ENCODE assay signal across 8 cellular contexts in the genomic region with DNA sequence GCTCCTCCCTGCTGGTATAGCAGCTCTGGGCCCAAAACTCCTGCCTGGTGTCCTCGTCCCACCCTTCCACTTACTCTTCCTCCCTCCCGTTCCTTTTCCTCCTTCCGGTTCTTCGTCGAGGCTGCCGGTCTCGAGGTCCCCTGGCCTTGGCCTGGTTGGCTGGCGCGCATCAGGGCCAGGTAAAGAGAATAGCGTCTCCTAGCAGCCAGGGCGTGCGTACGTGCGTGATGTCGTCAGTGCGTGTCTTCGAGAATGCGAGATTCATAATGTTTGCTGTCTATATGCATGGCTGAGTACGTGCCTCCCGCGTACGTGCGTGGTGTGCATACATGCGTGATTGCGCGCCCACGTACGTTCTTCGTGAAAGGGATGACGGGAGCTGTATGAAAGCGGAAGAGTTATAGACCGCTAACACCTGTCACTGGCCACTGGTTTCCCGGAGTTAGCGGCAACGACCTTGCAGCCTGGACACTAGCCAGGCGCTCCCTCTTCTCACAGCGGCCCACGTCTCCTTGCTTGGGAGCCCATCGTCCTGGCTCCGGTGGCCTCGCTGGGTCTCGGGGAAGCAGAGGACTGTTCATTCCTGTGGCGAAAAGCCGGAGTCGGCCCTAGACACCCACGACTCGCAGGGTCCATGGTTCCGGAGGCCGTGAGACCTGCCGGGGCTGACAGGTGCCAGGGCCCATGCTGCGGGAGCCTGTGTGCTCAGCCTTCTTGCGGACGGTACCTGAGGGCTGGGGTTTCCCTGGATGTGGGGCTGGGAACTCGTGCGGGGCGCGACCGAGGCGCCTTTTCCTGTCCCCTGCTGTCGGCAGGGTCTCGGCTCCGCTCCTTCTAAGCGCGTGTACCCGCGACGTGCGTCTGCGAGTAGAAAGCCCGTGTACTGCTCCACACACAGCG. TPM values are rescaled to one million over a fixed set of nuclear protein-coding genes. Genes with fewer than 3 reads are reported as not detected.
A peak's percentile ranks its signal among the peaks of the same experiment; 100 is the strongest.
DNase-seq lines count a peak whose midpoint lies in the region; ATAC-seq and TF ChIP-seq lines count a peak whose summit lies in the region.

A gene (plus strand): TSS at position 392 of the 900 bp plus-strand sequence. CDS start 4,619 bp downstream, outside the sequence.

- CTCF ChIA-PET in OCI-LY7 (lab: Charles Lee; ENCODE audit: unreplicated experiment): interaction anchor here (1.4 to 2.4 kb wide), 2 partner anchors 13 to 399 kb away, joined by 3 to 11 read pairs; no protein-coding TSS in a partner anchor

- H3K9me3 ChIP-seq in OCI-LY7 (ENCODE audit: low read length) (no peaks in the 10 kb centered on the region), mucosa of rectum (ENCODE audit: control insufficient read depth in 2 of 2, low read length in 2 of 2) (no peaks in the 10 kb centered on the region)

- H3K4me1 ChIP-seq in OCI-LY7 (ENCODE audit: insufficient read depth, low read length, poor library complexity, severe bottlenecking) (peaks cover 9% of the 10 kb centered on the region), mucosa of rectum (ENCODE audit: control insufficient read depth in 2 of 2, insufficient read depth in 2 of 2, low read length in 2 of 2) (peaks cover 4 to 7% of the 10 kb centered on the region in 2 donors)

- 0 out of 2 replicates have a peak, but pooled peaks cover 4% of the 10 kb centered on the region for H3K79me2 ChIP-seq in OCI-LY7 (ENCODE audit: insufficient read depth, low read depth, low read length)

- no peaks in the 10 kb centered on the region for H4K20me1 ChIP-seq in OCI-LY7 (ENCODE audit: insufficient read depth, low read length)

- H3K27ac ChIP-seq in OCI-LY7 (ENCODE audit: low read depth, low read length, poor library complexity, severe bottlenecking) (peak within 1 kb of the TSS; percentile 76), epithelial cell of prostate (peak within 1 kb of the TSS; percentile 79), mucosa of rectum (ENCODE audit: low read depth in 2 of 2, low read length in 2 of 2) (peak within 1 kb of the TSS; percentile 92 to 95)

- H3K9me2 ChIP-seq in OCI-LY7 (ENCODE audit: insufficient read depth, low read length): no peaks in the 10 kb centered on the region

- no peak for TF ChIP-seq CTCF in OCI-LY7 (conservative IDR thresholded peaks at IDR 0.05; ENCODE audit: low read length)

- H3K4me3 ChIP-seq in OCI-LY7 (ENCODE audit: low read depth, low read length, poor library complexity, severe bottlenecking) (peak within 1 kb of the TSS; percentile 97), mucosa of rectum (ENCODE audit: low read length in 2 of 2) (peak within 1 kb of the TSS; percentile 77 to 81)

- POLR2A ChIA-PET in OCI-LY7 (lab: Charles Lee): interaction anchor here (0.6 to 2.6 kb wide), 5 partner anchors 27 to 398 kb away, joined by 4 to 27 read pairs (median 5); a partner anchor contains a TSS

- H3K4me2 ChIP-seq in OCI-LY7 (ENCODE audit: low read length): peak within 1 kb of the TSS; percentile 95

- peak; percentile 78 for ATAC-seq in GM21528 (IDR thresholded peaks at IDR 0.05; ENCODE audit: low FRiP score, unreplicated experiment)

- peak within 1 kb of the TSS; percentile 76 to 88 for H3K9ac ChIP-seq in mucosa of rectum (ENCODE audit: low read depth in 1 of 2, low read length in 2 of 2)

- H3K27me3 ChIP-seq in mucosa of rectum (ENCODE audit: control insufficient read depth in 2 of 2, insufficient read depth in 2 of 2, low read length in 2 of 2): no peaks in the 10 kb centered on the region

- intact Hi-C loops in OCI-LY7 (cut with micrococcal nuclease; ENCODE audit: unreplicated experiment): no loop called here

- DNase-seq in DMS 273 (lab: John Stamatoyannopoulos, UW; ENCODE audit: unreplicated experiment) (peak; percentile 94), HuH-7.5 (ENCODE audit: low spot score) (peak; percentile 33), OCI-LY7 (ENCODE audit: low spot score) (peak; percentile 96), activated T-cell treated with anti-CD3 and anti-CD28 coated beads for 24 hours (ENCODE audit: low read depth) (peak; percentile 80), epithelial cell of prostate (ENCODE audit: low read depth, low spot score) (peak; percentile 76)
- DNase-seq in stimulated activated CD8-positive, alpha-beta memory T cell treated with anti-CD3 and anti-CD28 coated beads, Interleukin-4, amount 100 ng/mL, for 4 hours (ENCODE audit: low read depth in 2 of 2, low spot score in 1 of 2): peak; percentile 72 to 84

- no peaks in the 10 kb centered on the region for H3K36me3 ChIP-seq in OCI-LY7 (ENCODE audit: insufficient read depth, low read length)
- no peaks in the 10 kb centered on the region for H3K36me3 ChIP-seq in mucosa of rectum (ENCODE audit: control insufficient read depth in 2 of 2, insufficient read depth in 2 of 2, low read length in 2 of 2)

- BruUV-seq in OCI-LY7 (replicated peaks; lab: Mats Ljungman, UMichigan): no TSS peak

- H2AFZ ChIP-seq in OCI-LY7 (ENCODE audit: low read length): peak within 1 kb of the TSS; percentile 21; the same call in 1 of the 2 replicates

RNA-seq across cellular contexts. Expression of the gene that starts here (rescaled TPM):
- 13.0 and 19.2 TPM in 2 replicates for total RNA-seq in OCI-LY7 (2014; rRNA removed; shearing (Covaris generic))
- 21.2 and 22.9 TPM in 2 replicates for total RNA-seq in OCI-LY7 (2022)

Comparison
In these comparisons a context has a peak if more than half of its experiments do, and no peak if none do; other contexts are left out.
1. Peak in every context shown above with its lines: DNase-seq, ATAC-seq, H3K4me3 ChIP-seq and H3K27ac ChIP-seq.
2. DNase-seq: peak in every context shown above with its lines; median percentile 96 in OCI-LY7; 94 in DMS 273; 80 in activated T-cell treated with anti-CD3 and anti-CD28 coated beads for 24 hours; 78 in stimulated activated CD8-positive, alpha-beta memory T cell treated with anti-CD3 and anti-CD28 coated beads, Interleukin-4, amount 100 ng/mL, for 4 hours; 76 in epithelial cell of prostate; 33 in HuH-7.5.